Comparison of ENCODE assay signal across 24 cellular contexts in genomic region chr12:18323159-18323558, GRCh38.
A peak's percentile ranks its signal among the peaks of the same experiment; 100 is the strongest.
DNase-seq lines count a peak whose midpoint lies in the region; ATAC-seq, FAIRE-seq and TF ChIP-seq lines count a peak whose summit lies in the region.
"Had no signal": no experiment of that assay in that cellular context is flagged by ENCODE, and none has a peak within 500 bp of the region (broad histone marks: within the 10 kb centered on the region; RNA-seq: fewer than 3 reads in every experiment).

No MANE protein-coding gene starts in this region.

- H3K9me3 Mint-ChIP-seq in WTC11, result no peaks in the 10 kb centered on the region
- H3K9me3 Mint-ChIP-seq: CD4-positive, alpha-beta T cell; nephron had no signal

- H3K4me3 ChIP-seq in ACC112 (ENCODE audit: low read depth, low read length), result no peak overlapping the region
- no peak overlapping the region for H3K4me3 ChIP-seq in HFF-Myc (replicated peaks; ENCODE audit: low read depth, low read length)
- no peak overlapping the region for H3K4me3 ChIP-seq in astrocyte of the spinal cord (ENCODE audit: low read depth, low read length)
- H3K4me3 ChIP-seq: esophagus muscularis mucosa, hepatocyte, prostate gland had no signal

- no peak for ATAC-seq in WTC11
- ATAC-seq: activated naive CD8-positive, alpha-beta T cell treated with anti-CD3 and anti-CD28 coated beads, Interleukin-2, amount 50 U/mL, for 24 hours; Panc1 had no signal

- H3K27me3 Mint-ChIP-seq in WTC11 (ENCODE audit: low read depth), result no peaks in the 10 kb centered on the region
- H3K27me3 Mint-ChIP-seq: activated naive CD8-positive, alpha-beta T cell treated with anti-CD3 and anti-CD28 coated beads, Interleukin-2, amount 50 U/mL, for 24 hours; CD4-positive, alpha-beta T cell; memory B cell had no signal

- DNase-seq in HFF-Myc (ENCODE audit: extremely low read depth, low read depth), result peak; percentile 9
- DNase-seq in astrocyte of the spinal cord (ENCODE audit: low read depth, low spot score), result peak; percentile 53
- DNase-seq in hepatic stellate cell (ENCODE audit: low spot score), result peak; percentile 6
- DNase-seq in GM12892 (ENCODE audit: insufficient read length), result no peak
- no peak for DNase-seq in WTC11 (ENCODE audit: low spot score)
- DNase-seq in COR-L47 (lab: John Stamatoyannopoulos, UW), result no peak
- no peak for DNase-seq in medulla oblongata (ENCODE audit: extremely low spot score)
- DNase-seq: activated naive CD8-positive, alpha-beta T cell treated with anti-CD3 and anti-CD28 coated beads, Interleukin-2, amount 50 U/mL, for 24 hours; CD4-positive, alpha-beta T cell; effector CD4-positive, alpha-beta T cell; Kasumi-1; NCI-H1417; NCI-H82; T1000; testis had no signal

- peaks cover 7% of the 10 kb centered on the region for H3K4me1 Mint-ChIP-seq in WTC11
- H3K4me1 Mint-ChIP-seq: activated naive CD8-positive, alpha-beta T cell treated with anti-CD3 and anti-CD28 coated beads, Interleukin-2, amount 50 U/mL, for 24 hours; memory B cell had no signal

- POLR2A ChIA-PET in WTC11 (lab: Charles Lee), result no interaction called here

- H3K4me3 Mint-ChIP-seq in WTC11, result no peak overlapping the region
- H3K4me3 Mint-ChIP-seq: activated naive CD8-positive, alpha-beta T cell treated with anti-CD3 and anti-CD28 coated beads, Interleukin-2, amount 50 U/mL, for 24 hours; CD4-positive, alpha-beta T cell; memory B cell; nephron had no signal

- TF ChIP-seq CTCF in HFF-Myc (IDR thresholded peaks at IDR 0.05; ENCODE audit: low read depth, low read length, missing control alignments), result no peak
- no peak for TF ChIP-seq CTCF in astrocyte of the spinal cord (IDR thresholded peaks at IDR 0.05; ENCODE audit: low read depth, low read length)
- TF ChIP-seq CTCF in WTC11 (IDR thresholded peaks at IDR 0.05), result no peak

- no peak overlapping the region for H3K27ac Mint-ChIP-seq in WTC11
- H3K27ac Mint-ChIP-seq: activated naive CD8-positive, alpha-beta T cell treated with anti-CD3 and anti-CD28 coated beads, Interleukin-2, amount 50 U/mL, for 24 hours; activated T-helper 2 cell treated with anti-CD3 and anti-CD28 coated beads, Interferon-gamma antibody, Interleukin-2, Interleukin-4, amounts not matched to agents 10 μg/mL and 5 μg/mL and 100 μg/mL, durations not matched to agents 14 hours and 24 hours and 36 hours; CD4-positive, alpha-beta T cell; memory B cell; nephron had no signal

- H3K27ac ChIP-seq in ACC112 (ENCODE audit: low read depth, low read length), result peak overlapping the region; percentile 46
- H3K27ac ChIP-seq: esophagus muscularis mucosa, hepatocyte, prostate gland, testis had no signal

- H3K79me2 ChIP-seq in ACC112 (ENCODE audit: control insufficient read depth, insufficient read depth, low read length, unreplicated experiment), result no peaks in the 10 kb centered on the region
- H3K79me2 ChIP-seq: hepatocyte had no signal

- FAIRE-seq in GM12892 (lab: Jason Lieb, UNC), result no peak
- FAIRE-seq: keratinocyte had no signal

- no peak overlapping the region for H2AFZ ChIP-seq in ACC112 (ENCODE audit: low read length, unreplicated experiment)
- H2AFZ ChIP-seq: hepatocyte had no signal

- in situ Hi-C loops in astrocyte of the spinal cord (cut with HindIII; ENCODE audit: low sequenced_read_pairs), result no loop called here

- peaks cover 15% of the 10 kb centered on the region for H3K4me1 ChIP-seq in ACC112 (ENCODE audit: control insufficient read depth, insufficient read depth, low read length, unreplicated experiment)
- H3K4me1 ChIP-seq: esophagus muscularis mucosa, prostate gland, testis had no signal

- H3K36me3 Mint-ChIP-seq in WTC11, result no peaks in the 10 kb centered on the region
- H3K36me3 Mint-ChIP-seq: memory B cell had no signal

- no peaks in the 10 kb centered on the region for H3K36me3 ChIP-seq in ACC112 (ENCODE audit: insufficient read depth, low read length)
- H3K36me3 ChIP-seq: esophagus muscularis mucosa, prostate gland had no signal

- TF ChIP-seq POLR2A in GM12892 (IDR thresholded peaks at IDR 0.05; ENCODE audit: low read depth, low read length), result no peak

- CTCF ChIA-PET in WTC11 (lab: Charles Lee), result interaction anchor here (1.9 kb wide), 1 partner anchor 73 kb away, joined by 7 read pairs; no protein-coding TSS in a partner anchor

- H3K27me3 ChIP-seq in ACC112 (ENCODE audit: insufficient read depth, low read length), result no peaks in the 10 kb centered on the region
- H3K27me3 ChIP-seq: esophagus muscularis mucosa, hepatocyte, testis had no signal

TF ChIP-seq in WTC11, 78 proteins besides CTCF, POLR2A, EP300 and RAD21:
- no peak for TF ChIP-seq CREM (CRISPR knock-in tag; IDR thresholded peaks at IDR 0.05)
- TF ChIP-seq CDX4 (CRISPR knock-in tag; IDR thresholded peaks at IDR 0.05; ENCODE audit: borderline replicate concordance), result no peak
- no peak for TF ChIP-seq TEAD1 (CRISPR knock-in tag; IDR thresholded peaks at IDR 0.05)
- TF ChIP-seq ZNF671 (CRISPR knock-in tag; IDR thresholded peaks at IDR 0.05), result no peak
- TF ChIP-seq STAT6 (CRISPR knock-in tag; conservative IDR thresholded peaks at IDR 0.05; ENCODE audit: low read depth), result no peak
- TF ChIP-seq ZNF423 (CRISPR knock-in tag; IDR thresholded peaks at IDR 0.05), result no peak

Comparison
In these comparisons a context has a peak if more than half of its experiments do, and no peak if none do; other contexts are left out.
1. DNase-seq: peak in HFF-Myc (single experiment), astrocyte of the spinal cord (single experiment) and hepatic stellate cell (single experiment); none in GM12892 (single experiment), WTC11 (single experiment), COR-L47 (single experiment) and medulla oblongata (single experiment).